Comparison of ENCODE assay signal across 8 cellular contexts in genomic region chr5:8457187-8458037, GRCh38.
DNase-seq lines count a peak whose midpoint lies in the region; ATAC-seq and TF ChIP-seq lines count a peak whose summit lies in the region.

No MANE protein-coding gene starts in this region.

- H3K27ac ChIP-seq in Panc1 (ENCODE audit: low read length) (peak overlapping the region; percentile 92), osteoblast (ENCODE audit: low read depth, low read length) (peak overlapping the region; percentile 83), thoracic aorta (peak overlapping the region; percentile 79 to 80)

- H2AFZ ChIP-seq in osteoblast (ENCODE audit: low read length): peak overlapping the region; percentile 78

- H3K4me1 ChIP-seq in Panc1 (ENCODE audit: control insufficient read depth, insufficient read depth, low read length) (peaks cover 14% of the 10 kb centered on the region), osteoblast (ENCODE audit: insufficient read depth, low read length) (peaks cover 7% of the 10 kb centered on the region), thoracic aorta (ENCODE audit: control insufficient read depth in 1 of 2, low read depth in 2 of 2) (peaks cover 0 to 4% of the 10 kb centered on the region in 2 donors)

- POLR2A ChIA-PET in Panc1 (lab: Charles Lee): interaction anchor here (0.7 kb wide), 1 partner anchor 12 kb away, joined by 10 read pairs; no protein-coding TSS in a partner anchor

- peak overlapping the region; percentile 75 to 97 for H3K4me3 ChIP-seq in Panc1 (ENCODE audit: low read depth in 2 of 2, low read length in 2 of 2)
- H3K4me3 ChIP-seq in osteoblast (ENCODE audit: insufficient read depth, low read length): peak overlapping the region; percentile 78
- H3K4me3 ChIP-seq in thoracic aorta: peak overlapping the region; percentile 75

- BruUV-seq in Panc1 (replicated peaks; lab: Mats Ljungman, UMichigan): no TSS peak

- peak overlapping the region; percentile 88 for H3K4me2 ChIP-seq in osteoblast (ENCODE audit: insufficient read depth, low read length)

- no peak for TF ChIP-seq CTCF in Panc1 (IDR thresholded peaks at IDR 0.05)
- TF ChIP-seq CTCF in osteoblast (IDR thresholded peaks at IDR 0.05; ENCODE audit: extremely low read depth, low read depth, low read length): no peak
- no peak for TF ChIP-seq CTCF in thoracic aorta (IDR thresholded peaks at IDR 0.05)

- H3K9me3 ChIP-seq in Panc1 (ENCODE audit: control insufficient read depth, insufficient read depth, low read depth, low read length) (no peaks in the 10 kb centered on the region), osteoblast (ENCODE audit: low read depth, low read length) (no peaks in the 10 kb centered on the region), thoracic aorta (no peaks in the 10 kb centered on the region)

- H3K79me2 ChIP-seq in osteoblast (ENCODE audit: insufficient read depth, low read length): peaks cover 20% of the 10 kb centered on the region

- H3K36me3 ChIP-seq in Panc1 (ENCODE audit: control insufficient read depth, insufficient read depth, low read length) (peaks cover 7% of the 10 kb centered on the region), osteoblast (ENCODE audit: insufficient read depth, low read length) (peaks cover 2% of the 10 kb centered on the region), thoracic aorta (no peaks in the 10 kb centered on the region)

- H3K27me3 ChIP-seq in Panc1 (ENCODE audit: control insufficient read depth, insufficient read depth, low read length): no peaks in the 10 kb centered on the region
- no peaks in the 10 kb centered on the region for H3K27me3 ChIP-seq in osteoblast (ENCODE audit: insufficient read depth, low read length)
- H3K27me3 ChIP-seq in thoracic aorta (replicated peaks; ENCODE audit: insufficient read depth): no peaks in the 10 kb centered on the region

- CTCF ChIA-PET in Panc1 (lab: Charles Lee): no interaction called here

- ATAC-seq in GM18907 (IDR thresholded peaks at IDR 0.05; ENCODE audit: unreplicated experiment) (peak; percentile 94), HG03457 (IDR thresholded peaks at IDR 0.05; ENCODE audit: unreplicated experiment) (peak; percentile 96), Panc1 (peak; percentile 99), thoracic aorta (ENCODE audit: insufficient number of reproducible peaks, low FRiP score, low read depth) (peak; percentile 77)

- H4K20me1 ChIP-seq in osteoblast (ENCODE audit: insufficient read depth, low read length): peaks cover 5% of the 10 kb centered on the region

- DNase-seq in 8988T (peak; percentile 60), Panc1 (ENCODE audit: low read depth, low spot score) (peak; percentile 96), foreskin melanocyte (peak; percentile 85), osteoblast (ENCODE audit: insufficient read length, low spot score, missing footprints) (peak; percentile 91), thoracic aorta (ENCODE audit: low spot score) (peak; percentile 85)
- DNase-seq in activated naive CD4-positive, alpha-beta T cell (lab: John Stamatoyannopoulos, UW): peak; percentile 52 to 76 (median 70)

- in situ Hi-C loops in Panc1 (cut with HindIII; ENCODE audit: low pct_unique_long_range_greater_than_20kb, low sequenced_read_pairs): no loop called here

- intact Hi-C loops in Panc1 (cut with micrococcal nuclease; ENCODE audit: unreplicated experiment): no loop called here

Comparison
In these comparisons a context has a peak if more than half of its experiments do, and no peak if none do; other contexts are left out.
1. Peak in every context shown above with its lines: DNase-seq, ATAC-seq, H3K4me3 ChIP-seq and H3K27ac ChIP-seq.